Comparison of ENCODE assay signal across 27 cellular contexts in genomic region chrX:153560000-153560399, GRCh38. TPM values are rescaled to one million over a fixed set of nuclear protein-coding genes. Genes with fewer than 3 reads are reported as not detected.
DNase-seq lines count a peak whose midpoint lies in the region; ATAC-seq and TF ChIP-seq lines count a peak whose summit lies in the region.
"Had no signal": no experiment of that assay in that cellular context is flagged by ENCODE, and none has a peak within 500 bp of the region (broad histone marks: within the 10 kb centered on the region; RNA-seq: fewer than 3 reads in every experiment).

No MANE protein-coding gene starts in this region.

- H3K27ac ChIP-seq in HL-60 (replicated peaks): no peak overlapping the region
- no peak overlapping the region for H3K27ac ChIP-seq in mesenchymal stem cell (ENCODE audit: low read length, poor library complexity, severe bottlenecking)
- H3K27ac ChIP-seq: colonic mucosa, spleen, upper lobe of left lung, VCaP had no signal

- no peak overlapping the region for H2AFZ ChIP-seq in mesenchymal stem cell (ENCODE audit: low read depth, low read length)

- H3K18ac ChIP-seq in mesenchymal stem cell (ENCODE audit: low read depth in 1 of 2, low read length in 2 of 2): no peak overlapping the region

- no peak overlapping the region for H4K91ac ChIP-seq in mesenchymal stem cell (ENCODE audit: low read length)

- no peaks in the 10 kb centered on the region for H3K36me3 Mint-ChIP-seq in activated CD8-positive, alpha-beta T cell treated with anti-CD3 and anti-CD28 coated beads for 36 hours (ENCODE audit: low read depth)
- no peaks in the 10 kb centered on the region for H3K36me3 Mint-ChIP-seq in activated CD8-positive, alpha-beta T cell treated with anti-CD3 and anti-CD28 coated beads, Interleukin-2, amount 10 ng/mL, durations not matched to agents 7 days and 5 days (ENCODE audit: low read depth)
- H3K36me3 Mint-ChIP-seq: brain; memory B cell; naive thymus-derived CD4-positive, alpha-beta T cell had no signal

- H3K4me3 ChIP-seq in HL-60 (replicated peaks; ENCODE audit: insufficient read depth, low read length) (no peak overlapping the region), adipocyte (ENCODE audit: low read length) (no peak overlapping the region), mesenchymal stem cell (ENCODE audit: insufficient read depth in 1 of 2, low read depth in 1 of 2, low read length in 2 of 2) (no peak overlapping the region)
- H3K4me3 ChIP-seq: colonic mucosa, spleen, upper lobe of left lung had no signal

- H3K4me1 Mint-ChIP-seq in activated CD8-positive, alpha-beta T cell treated with anti-CD3 and anti-CD28 coated beads for 36 hours (ENCODE audit: low read depth): peaks cover 3% of the 10 kb centered on the region
- H3K4me1 Mint-ChIP-seq in activated CD8-positive, alpha-beta T cell treated with anti-CD3 and anti-CD28 coated beads, Interleukin-2, amount 10 ng/mL, durations not matched to agents 7 days and 5 days (ENCODE audit: low read depth): peaks cover 7% of the 10 kb centered on the region
- H3K4me1 Mint-ChIP-seq: activated CD4-positive, alpha-beta T cell treated with anti-CD3 and anti-CD28 coated beads, Interleukin-2, amount 10 ng/mL, durations not matched to agents 24 days and 14 days; brain; H9 had no signal

- H3K4me3 Mint-ChIP-seq in activated CD8-positive, alpha-beta T cell treated with anti-CD3 and anti-CD28 coated beads for 36 hours: no peak overlapping the region
- H3K4me3 Mint-ChIP-seq in activated CD8-positive, alpha-beta T cell treated with anti-CD3 and anti-CD28 coated beads, Interleukin-2, amount 10 ng/mL, durations not matched to agents 7 days and 5 days: no peak overlapping the region
- H3K4me3 Mint-ChIP-seq: activated CD4-positive, alpha-beta T cell treated with anti-CD3 and anti-CD28 coated beads, Interleukin-2, amount 10 ng/mL, durations not matched to agents 24 days and 14 days; brain; effector memory CD8-positive, alpha-beta T cell; H9; memory B cell; naive thymus-derived CD4-positive, alpha-beta T cell; T-helper 17 cell had no signal

- no peak overlapping the region for H3K4ac ChIP-seq in mesenchymal stem cell (ENCODE audit: low read depth in 1 of 2, low read length in 2 of 2)

- no peaks in the 10 kb centered on the region for H3K9me3 ChIP-seq in adipocyte (ENCODE audit: control insufficient read depth, low read length)
- no peaks in the 10 kb centered on the region for H3K9me3 ChIP-seq in mesenchymal stem cell (ENCODE audit: control insufficient read depth, low read length)
- H3K9me3 ChIP-seq: BE2C, colonic mucosa, spleen, upper lobe of left lung had no signal

- H3K27me3 Mint-ChIP-seq in activated CD8-positive, alpha-beta T cell treated with anti-CD3 and anti-CD28 coated beads for 36 hours: no peaks in the 10 kb centered on the region
- no peaks in the 10 kb centered on the region for H3K27me3 Mint-ChIP-seq in activated CD8-positive, alpha-beta T cell treated with anti-CD3 and anti-CD28 coated beads, Interleukin-2, amount 10 ng/mL, durations not matched to agents 7 days and 5 days (ENCODE audit: low read depth)
- H3K27me3 Mint-ChIP-seq: activated CD4-positive, alpha-beta T cell treated with anti-CD3 and anti-CD28 coated beads, Interleukin-2, amount 10 ng/mL, durations not matched to agents 24 days and 14 days; brain; naive thymus-derived CD4-positive, alpha-beta T cell; T-helper 17 cell had no signal

- CTCF ChIA-PET in activated CD8-positive, alpha-beta T cell treated with anti-CD3 and anti-CD28 coated beads for 36 hours (lab: Charles Lee): interaction anchor here (1.1 to 1.4 kb wide), 2 partner anchors 108 to 109 kb away, joined by 3 to 5 read pairs; no protein-coding TSS in a partner anchor
- CTCF ChIA-PET in activated CD8-positive, alpha-beta T cell treated with anti-CD3 and anti-CD28 coated beads, Interleukin-2, amount 10 ng/mL, durations not matched to agents 7 days and 5 days (lab: Charles Lee): no interaction called here

- H2AK5ac ChIP-seq in mesenchymal stem cell (ENCODE audit: low read length, severe bottlenecking): no peak overlapping the region

- no peaks in the 10 kb centered on the region for H3K79me1 ChIP-seq in mesenchymal stem cell (replicated peaks; ENCODE audit: low read length, poor library complexity, severe bottlenecking)

- H3K27me3 ChIP-seq in HL-60 (ENCODE audit: insufficient read depth, poor library complexity, severe bottlenecking) (no peaks in the 10 kb centered on the region), adipocyte (replicated peaks; ENCODE audit: control insufficient read depth, insufficient read depth, low read length) (peaks cover 31% of the 10 kb centered on the region), mesenchymal stem cell (ENCODE audit: control insufficient read depth in 1 of 2, insufficient read depth in 1 of 2, low read length in 2 of 2) (peaks cover 19 to 79% of the 10 kb centered on the region in 2 experiments)
- H3K27me3 ChIP-seq: BE2C, colonic mucosa had no signal

- H3K4me1 ChIP-seq in adipocyte (ENCODE audit: control insufficient read depth, insufficient read depth, low read length): peaks cover 14% of the 10 kb centered on the region
- H3K4me1 ChIP-seq in mesenchymal stem cell (ENCODE audit: control insufficient read depth, insufficient read depth, low read depth, low read length): no peaks in the 10 kb centered on the region
- H3K4me1 ChIP-seq: colonic mucosa, spleen, upper lobe of left lung had no signal

- H3K9me3 Mint-ChIP-seq in activated CD8-positive, alpha-beta T cell treated with anti-CD3 and anti-CD28 coated beads for 36 hours: no peaks in the 10 kb centered on the region
- H3K9me3 Mint-ChIP-seq in activated CD8-positive, alpha-beta T cell treated with anti-CD3 and anti-CD28 coated beads, Interleukin-2, amount 10 ng/mL, durations not matched to agents 7 days and 5 days (ENCODE audit: insufficient read depth): no peaks in the 10 kb centered on the region
- H3K9me3 Mint-ChIP-seq: activated CD4-positive, alpha-beta T cell treated with anti-CD3 and anti-CD28 coated beads, Interleukin-2, amount 10 ng/mL, durations not matched to agents 24 days and 14 days; activated T-helper 2 cell treated with anti-CD3 and anti-CD28 coated beads, Interferon-gamma antibody, Interleukin-2, Interleukin-4, amounts not matched to agents 10 μg/mL and 5 μg/mL and 100 μg/mL, durations not matched to agents 14 hours and 24 hours and 36 hours; effector memory CD8-positive, alpha-beta T cell; memory B cell; naive thymus-derived CD4-positive, alpha-beta T cell had no signal

- no peak overlapping the region for H2BK5ac ChIP-seq in mesenchymal stem cell (ENCODE audit: low read depth, low read length, poor library complexity, severe bottlenecking)

- no peak overlapping the region for H3K14ac ChIP-seq in mesenchymal stem cell (ENCODE audit: low read length in 2 of 2)

- no peak overlapping the region for H4K8ac ChIP-seq in mesenchymal stem cell (ENCODE audit: low read length)

- intact Hi-C loops in activated CD8-positive, alpha-beta T cell treated with anti-CD3 and anti-CD28 coated beads for 36 hours (cut with micrococcal nuclease): loop anchor here (5.0 kb wide), 1 partner anchor 87 kb away; the partner anchor contains the start of gene DUSP9

- DNase-seq in activated CD8-positive, alpha-beta T cell treated with anti-CD3 and anti-CD28 coated beads for 36 hours: no peak
- no peak for DNase-seq in activated CD8-positive, alpha-beta T cell treated with anti-CD3 and anti-CD28 coated beads, Interleukin-2, amount 10 ng/mL, durations not matched to agents 7 days and 5 days
- DNase-seq in HL-60 (ENCODE audit: low read depth in 1 of 2, low spot score in 1 of 2): peak; percentile 15 to 17
- DNase-seq in adipocyte (ENCODE audit: low read depth): peak; percentile 43
- DNase-seq in mesenchymal stem cell: peak; percentile 5
- no peak for DNase-seq in stimulated activated CD4-positive, alpha-beta T cell treated with anti-CD3 and anti-CD28 coated beads, Interleukin-12 subunit alpha, Interleukin-12 subunit beta, amount 100 ng/mL, for 4 hours
- DNase-seq: activated CD4-positive, alpha-beta T cell treated with anti-CD3 and anti-CD28 coated beads, Interleukin-2, amount 10 ng/mL, durations not matched to agents 24 days and 14 days; BE2C; colonic mucosa; effector memory CD8-positive, alpha-beta T cell; H9; naive thymus-derived CD4-positive, alpha-beta T cell; NCI-H2029; NCI-H446; occipital lobe; spleen; stimulated activated CD4-positive, alpha-beta T cell treated with anti-CD3 and anti-CD28 coated beads, Interleukin-4, amount 100 ng/mL, for 24 hours; T-helper 17 cell had no signal

- H2BK120ac ChIP-seq in mesenchymal stem cell (ENCODE audit: low read depth, low read length): no peak overlapping the region

- ATAC-seq in activated CD8-positive, alpha-beta T cell treated with anti-CD3 and anti-CD28 coated beads for 36 hours: peak; percentile 17
- ATAC-seq in activated CD8-positive, alpha-beta T cell treated with anti-CD3 and anti-CD28 coated beads, Interleukin-2, amount 10 ng/mL, durations not matched to agents 7 days and 5 days: no peak
- no peak for ATAC-seq in GM21528 (IDR thresholded peaks at IDR 0.05; ENCODE audit: low FRiP score, unreplicated experiment)
- ATAC-seq in HG02973 (IDR thresholded peaks at IDR 0.05; ENCODE audit: unreplicated experiment): no peak
- ATAC-seq: effector memory CD8-positive, alpha-beta T cell; esophagus mucosa; naive thymus-derived CD4-positive, alpha-beta T cell; T-helper 17 cell had no signal

- H3K23ac ChIP-seq in mesenchymal stem cell (ENCODE audit: low read length in 2 of 2): no peak overlapping the region

- 50% methylated on average over 3 of the region's 9 CpGs for WGBS in mesenchymal stem cell

- H2BK15ac ChIP-seq in mesenchymal stem cell (ENCODE audit: low read depth, poor library complexity, severe bottlenecking): no peak overlapping the region

- POLR2A ChIA-PET in activated CD8-positive, alpha-beta T cell treated with anti-CD3 and anti-CD28 coated beads for 36 hours (lab: Charles Lee): no interaction called here
- POLR2A ChIA-PET in activated CD8-positive, alpha-beta T cell treated with anti-CD3 and anti-CD28 coated beads, Interleukin-2, amount 10 ng/mL, durations not matched to agents 7 days and 5 days (lab: Charles Lee): no interaction called here

- H3K36me3 ChIP-seq in adipocyte (ENCODE audit: control insufficient read depth, insufficient read depth, low read length, severe bottlenecking) (no peaks in the 10 kb centered on the region), mesenchymal stem cell (ENCODE audit: control insufficient read depth in 1 of 2, insufficient read depth in 2 of 2, low read depth in 1 of 2, low read length in 2 of 2) (no peaks in the 10 kb centered on the region)
- H3K36me3 ChIP-seq: BE2C, colonic mucosa, spleen, upper lobe of left lung had no signal

- TF ChIP-seq CTCF in activated CD8-positive, alpha-beta T cell treated with anti-CD3 and anti-CD28 coated beads for 36 hours (IDR thresholded peaks at IDR 0.05): no peak
- no peak for TF ChIP-seq CTCF in HL-60 (IDR thresholded peaks at IDR 0.05; ENCODE audit: insufficient read depth, low read length)

- H3K27ac Mint-ChIP-seq in activated CD8-positive, alpha-beta T cell treated with anti-CD3 and anti-CD28 coated beads for 36 hours: no peak overlapping the region
- no peak overlapping the region for H3K27ac Mint-ChIP-seq in activated CD8-positive, alpha-beta T cell treated with anti-CD3 and anti-CD28 coated beads, Interleukin-2, amount 10 ng/mL, durations not matched to agents 7 days and 5 days
- H3K27ac Mint-ChIP-seq: activated CD4-positive, alpha-beta T cell treated with anti-CD3 and anti-CD28 coated beads, Interleukin-2, amount 10 ng/mL, durations not matched to agents 24 days and 14 days; activated T-helper 2 cell treated with anti-CD3 and anti-CD28 coated beads, Interferon-gamma antibody, Interleukin-2, Interleukin-4, amounts not matched to agents 10 μg/mL and 5 μg/mL and 100 μg/mL, durations not matched to agents 14 hours and 24 hours and 36 hours; brain; effector memory CD8-positive, alpha-beta T cell; H9; memory B cell; naive thymus-derived CD4-positive, alpha-beta T cell; T-helper 17 cell had no signal

- no peak overlapping the region for H2BK12ac ChIP-seq in mesenchymal stem cell (ENCODE audit: low read length in 2 of 2)

- H3K4me2 ChIP-seq in mesenchymal stem cell (ENCODE audit: low read length, poor library complexity, severe bottlenecking): no peak overlapping the region

- H3K9ac ChIP-seq in adipocyte (ENCODE audit: low read length): no peak overlapping the region
- H3K9ac ChIP-seq in mesenchymal stem cell (ENCODE audit: low read length): no peak overlapping the region

RNA-seq across cellular contexts. Expression of gene CCNQ, which starts 38.9 kb away (rescaled TPM):
- 10 to 100 TPM; 18.5 to 21.3 TPM for total RNA-seq in activated CD8-positive, alpha-beta T cell treated with anti-CD3 and anti-CD28 coated beads for 36 hours
- total RNA-seq in activated CD8-positive, alpha-beta T cell treated with anti-CD3 and anti-CD28 coated beads, Interleukin-2, amount 10 ng/mL, durations not matched to agents 7 days and 5 days: 10 to 100 TPM; 23.9 to 24.5 TPM
- polyA plus RNA-seq in mesenchymal stem cell (2013, experiment 1 of 2): 24.5 TPM
- 26.2 TPM for polyA plus RNA-seq in mesenchymal stem cell (2013, experiment 2 of 2)

RNA-seq across cellular contexts. Expression of gene ATP2B3, which starts 42.6 kb away (rescaled TPM):
- not detected for total RNA-seq in activated CD8-positive, alpha-beta T cell treated with anti-CD3 and anti-CD28 coated beads for 36 hours
- total RNA-seq in activated CD8-positive, alpha-beta T cell treated with anti-CD3 and anti-CD28 coated beads, Interleukin-2, amount 10 ng/mL, durations not matched to agents 7 days and 5 days: not detected
- 0.06 TPM for polyA plus RNA-seq in mesenchymal stem cell (2013, experiment 1 of 2)
- not detected for polyA plus RNA-seq in mesenchymal stem cell (2013, experiment 2 of 2)
- total RNA-seq: A172; activated CD4-positive, alpha-beta T cell treated with anti-CD3 and anti-CD28 coated beads, Interleukin-2, amount 10 ng/mL, durations not matched to agents 24 days and 14 days; activated T-helper 2 cell treated with anti-CD3 and anti-CD28 coated beads, Interferon-gamma antibody, Interleukin-2, Interleukin-4, amounts not matched to agents 10 μg/mL and 5 μg/mL and 100 μg/mL, durations not matched to agents 14 hours and 24 hours and 36 hours; esophagus mucosa; naive thymus-derived CD4-positive, alpha-beta T cell; T-helper 17 cell had no signal
- polyA plus RNA-seq: naive thymus-derived CD4-positive, alpha-beta T cell; spleen had no signal

Comparison
In these comparisons a context has a peak if more than half of its experiments do, and no peak if none do; other contexts are left out.
1. DNase-seq: peak in HL-60 (2 of 2), adipocyte (single experiment) and mesenchymal stem cell (single experiment); none in activated CD8-positive, alpha-beta T cell treated with anti-CD3 and anti-CD28 coated beads for 36 hours (single experiment), activated CD8-positive, alpha-beta T cell treated with anti-CD3 and anti-CD28 coated beads, Interleukin-2, amount 10 ng/mL, durations not matched to agents 7 days and 5 days (single experiment) and stimulated activated CD4-positive, alpha-beta T cell treated with anti-CD3 and anti-CD28 coated beads, Interleukin-12 subunit alpha, Interleukin-12 subunit beta, amount 100 ng/mL, for 4 hours (single experiment).